In genomic region chr20:13422637-13423036, GRCh38 we compare ENCODE assay signal across 1 cellular context.
TF ChIP-seq lines count a peak whose summit lies in the region.

No MANE protein-coding gene starts in this region.

TF ChIP-seq in HepG2, 621 proteins besides CTCF, POLR2A, EP300 and RAD21 (continued from another document):
- TF ChIP-seq, protein P1, sequence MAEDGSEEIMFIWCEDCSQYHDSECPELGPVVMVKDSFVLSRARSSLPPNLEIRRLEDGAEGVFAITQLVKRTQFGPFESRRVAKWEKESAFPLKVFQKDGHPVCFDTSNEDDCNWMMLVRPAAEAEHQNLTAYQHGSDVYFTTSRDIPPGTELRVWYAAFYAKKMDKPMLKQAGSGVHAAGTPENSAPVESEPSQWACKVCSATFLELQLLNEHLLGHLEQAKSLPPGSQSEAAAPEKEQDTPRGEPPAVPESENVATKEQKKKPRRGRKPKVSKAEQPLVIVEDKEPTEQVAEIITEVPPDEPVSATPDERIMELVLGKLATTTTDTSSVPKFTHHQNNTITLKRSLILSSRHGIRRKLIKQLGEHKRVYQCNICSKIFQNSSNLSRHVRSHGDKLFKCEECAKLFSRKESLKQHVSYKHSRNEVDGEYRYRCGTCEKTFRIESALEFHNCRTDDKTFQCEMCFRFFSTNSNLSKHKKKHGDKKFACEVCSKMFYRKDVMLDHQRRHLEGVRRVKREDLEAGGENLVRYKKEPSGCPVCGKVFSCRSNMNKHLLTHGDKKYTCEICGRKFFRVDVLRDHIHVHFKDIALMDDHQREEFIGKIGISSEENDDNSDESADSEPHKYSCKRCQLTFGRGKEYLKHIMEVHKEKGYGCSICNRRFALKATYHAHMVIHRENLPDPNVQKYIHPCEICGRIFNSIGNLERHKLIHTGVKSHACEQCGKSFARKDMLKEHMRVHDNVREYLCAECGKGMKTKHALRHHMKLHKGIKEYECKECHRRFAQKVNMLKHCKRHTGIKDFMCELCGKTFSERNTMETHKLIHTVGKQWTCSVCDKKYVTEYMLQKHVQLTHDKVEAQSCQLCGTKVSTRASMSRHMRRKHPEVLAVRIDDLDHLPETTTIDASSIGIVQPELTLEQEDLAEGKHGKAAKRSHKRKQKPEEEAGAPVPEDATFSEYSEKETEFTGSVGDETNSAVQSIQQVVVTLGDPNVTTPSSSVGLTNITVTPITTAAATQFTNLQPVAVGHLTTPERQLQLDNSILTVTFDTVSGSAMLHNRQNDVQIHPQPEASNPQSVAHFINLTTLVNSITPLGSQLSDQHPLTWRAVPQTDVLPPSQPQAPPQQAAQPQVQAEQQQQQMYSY (CRISPR knock-in tag; IDR thresholded peaks at IDR 0.05), result no peak
- TF ChIP-seq ETV5 (CRISPR knock-in tag; IDR thresholded peaks at IDR 0.05; ENCODE audit: borderline replicate concordance), result peak; percentile 66; the same call in 1 of the 2 replicates
- TF ChIP-seq, protein P2, sequence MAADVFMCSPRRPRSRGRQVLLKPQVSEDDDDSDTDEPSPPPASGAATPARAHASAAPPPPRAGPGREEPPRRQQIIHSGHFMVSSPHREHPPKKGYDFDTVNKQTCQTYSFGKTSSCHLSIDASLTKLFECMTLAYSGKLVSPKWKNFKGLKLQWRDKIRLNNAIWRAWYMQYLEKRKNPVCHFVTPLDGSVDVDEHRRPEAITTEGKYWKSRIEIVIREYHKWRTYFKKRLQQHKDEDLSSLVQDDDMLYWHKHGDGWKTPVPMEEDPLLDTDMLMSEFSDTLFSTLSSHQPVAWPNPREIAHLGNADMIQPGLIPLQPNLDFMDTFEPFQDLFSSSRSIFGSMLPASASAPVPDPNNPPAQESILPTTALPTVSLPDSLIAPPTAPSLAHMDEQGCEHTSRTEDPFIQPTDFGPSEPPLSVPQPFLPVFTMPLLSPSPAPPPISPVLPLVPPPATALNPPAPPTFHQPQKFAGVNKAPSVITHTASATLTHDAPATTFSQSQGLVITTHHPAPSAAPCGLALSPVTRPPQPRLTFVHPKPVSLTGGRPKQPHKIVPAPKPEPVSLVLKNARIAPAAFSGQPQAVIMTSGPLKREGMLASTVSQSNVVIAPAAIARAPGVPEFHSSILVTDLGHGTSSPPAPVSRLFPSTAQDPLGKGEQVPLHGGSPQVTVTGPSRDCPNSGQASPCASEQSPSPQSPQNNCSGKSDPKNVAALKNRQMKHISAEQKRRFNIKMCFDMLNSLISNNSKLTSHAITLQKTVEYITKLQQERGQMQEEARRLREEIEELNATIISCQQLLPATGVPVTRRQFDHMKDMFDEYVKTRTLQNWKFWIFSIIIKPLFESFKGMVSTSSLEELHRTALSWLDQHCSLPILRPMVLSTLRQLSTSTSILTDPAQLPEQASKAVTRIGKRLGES (CRISPR knock-in tag; IDR thresholded peaks at IDR 0.05; ENCODE audit: borderline replicate concordance), result no peak
- TF ChIP-seq ZNF441 (CRISPR knock-in tag; IDR thresholded peaks at IDR 0.05; ENCODE audit: borderline replicate concordance), result 0 out of 2 replicates have a peak, but pooled peaks have one; percentile 36
- TF ChIP-seq, protein P3, sequence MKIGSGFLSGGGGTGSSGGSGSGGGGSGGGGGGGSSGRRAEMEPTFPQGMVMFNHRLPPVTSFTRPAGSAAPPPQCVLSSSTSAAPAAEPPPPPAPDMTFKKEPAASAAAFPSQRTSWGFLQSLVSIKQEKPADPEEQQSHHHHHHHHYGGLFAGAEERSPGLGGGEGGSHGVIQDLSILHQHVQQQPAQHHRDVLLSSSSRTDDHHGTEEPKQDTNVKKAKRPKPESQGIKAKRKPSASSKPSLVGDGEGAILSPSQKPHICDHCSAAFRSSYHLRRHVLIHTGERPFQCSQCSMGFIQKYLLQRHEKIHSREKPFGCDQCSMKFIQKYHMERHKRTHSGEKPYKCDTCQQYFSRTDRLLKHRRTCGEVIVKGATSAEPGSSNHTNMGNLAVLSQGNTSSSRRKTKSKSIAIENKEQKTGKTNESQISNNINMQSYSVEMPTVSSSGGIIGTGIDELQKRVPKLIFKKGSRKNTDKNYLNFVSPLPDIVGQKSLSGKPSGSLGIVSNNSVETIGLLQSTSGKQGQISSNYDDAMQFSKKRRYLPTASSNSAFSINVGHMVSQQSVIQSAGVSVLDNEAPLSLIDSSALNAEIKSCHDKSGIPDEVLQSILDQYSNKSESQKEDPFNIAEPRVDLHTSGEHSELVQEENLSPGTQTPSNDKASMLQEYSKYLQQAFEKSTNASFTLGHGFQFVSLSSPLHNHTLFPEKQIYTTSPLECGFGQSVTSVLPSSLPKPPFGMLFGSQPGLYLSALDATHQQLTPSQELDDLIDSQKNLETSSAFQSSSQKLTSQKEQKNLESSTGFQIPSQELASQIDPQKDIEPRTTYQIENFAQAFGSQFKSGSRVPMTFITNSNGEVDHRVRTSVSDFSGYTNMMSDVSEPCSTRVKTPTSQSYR (CRISPR knock-in tag; IDR thresholded peaks at IDR 0.05; ENCODE audit: borderline replicate concordance), result no peak
- 0 out of 2 replicates have a peak, but pooled peaks have one; percentile 37 for TF ChIP-seq FOSL1 (CRISPR knock-in tag; IDR thresholded peaks at IDR 0.05; ENCODE audit: borderline replicate concordance)
- TF ChIP-seq ZNF546 (CRISPR knock-in tag; conservative IDR thresholded peaks at IDR 0.05), result no peak
- TF ChIP-seq ZNF547 (CRISPR knock-in tag; IDR thresholded peaks at IDR 0.05), result no peak
- TF ChIP-seq JUN (CRISPR knock-in tag; IDR thresholded peaks at IDR 0.05), result no peak
- TF ChIP-seq, protein P4, sequence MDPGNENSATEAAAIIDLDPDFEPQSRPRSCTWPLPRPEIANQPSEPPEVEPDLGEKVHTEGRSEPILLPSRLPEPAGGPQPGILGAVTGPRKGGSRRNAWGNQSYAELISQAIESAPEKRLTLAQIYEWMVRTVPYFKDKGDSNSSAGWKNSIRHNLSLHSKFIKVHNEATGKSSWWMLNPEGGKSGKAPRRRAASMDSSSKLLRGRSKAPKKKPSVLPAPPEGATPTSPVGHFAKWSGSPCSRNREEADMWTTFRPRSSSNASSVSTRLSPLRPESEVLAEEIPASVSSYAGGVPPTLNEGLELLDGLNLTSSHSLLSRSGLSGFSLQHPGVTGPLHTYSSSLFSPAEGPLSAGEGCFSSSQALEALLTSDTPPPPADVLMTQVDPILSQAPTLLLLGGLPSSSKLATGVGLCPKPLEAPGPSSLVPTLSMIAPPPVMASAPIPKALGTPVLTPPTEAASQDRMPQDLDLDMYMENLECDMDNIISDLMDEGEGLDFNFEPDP (CRISPR knock-in tag; conservative IDR thresholded peaks at IDR 0.05), result 0 out of 2 replicates have a peak, but pooled peaks have one; percentile 34
